20 cellular contexts compared by ENCODE assay signal in the genomic region with DNA sequence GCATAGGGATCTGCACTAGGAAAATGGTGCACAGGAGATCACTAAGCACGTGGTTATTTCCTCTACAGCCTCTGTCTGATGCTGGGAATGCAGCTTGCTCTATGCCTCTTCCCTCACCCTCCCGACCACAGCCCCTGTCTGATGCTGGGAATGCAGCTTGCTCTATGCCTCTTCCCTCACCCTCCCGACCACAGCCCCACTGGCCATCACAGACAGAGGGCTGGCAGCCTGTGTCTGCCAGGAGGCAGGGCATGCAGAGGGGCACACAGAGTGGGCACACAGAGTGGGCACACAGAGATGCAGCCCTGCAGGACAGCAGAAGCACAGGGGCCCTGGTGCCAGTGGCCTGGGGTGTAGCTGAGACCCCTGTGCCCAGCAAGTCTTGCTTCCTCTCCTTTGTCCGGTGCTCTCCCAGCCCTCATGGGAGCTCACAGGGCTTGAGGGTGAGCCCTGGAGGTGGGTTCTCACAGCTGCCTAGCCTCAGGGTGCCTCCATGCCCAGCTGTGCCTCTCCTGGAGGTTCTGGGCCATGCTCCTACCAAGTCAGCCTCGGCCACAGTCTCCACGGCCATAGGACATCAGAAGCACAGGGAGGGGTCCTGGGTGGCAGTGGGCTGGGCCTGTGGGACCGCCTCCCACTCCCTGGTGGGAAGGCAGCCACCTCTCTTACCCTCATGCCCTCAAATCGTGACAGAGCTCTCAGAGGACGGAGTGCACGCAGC.
"Had no signal": no experiment of that assay in that cellular context is flagged by ENCODE, and none has a peak within 500 bp of the region (broad histone marks: within the 10 kb centered on the region; RNA-seq: fewer than 3 reads in every experiment).

No MANE protein-coding gene starts in this region.

- H3K27ac Mint-ChIP-seq: activated B cell treated with CpG ODN at 0.5 μM for 24 hours; activated CD8-positive, alpha-beta T cell treated with anti-CD3 and anti-CD28 coated beads, Interleukin-2, amount 10 ng/mL, durations not matched to agents 7 days and 5 days; activated T-helper 17 cell treated with anti-CD3 and anti-CD28 coated beads, Interleukin-2, amount 50 U/mL, for 72 hours; mesothelial cell of epicardium; natural killer cell treated with Interleukin-12 subunit alpha and Interleukin-12 subunit beta and Interleukin-15 and Interleukin-18, amount 100 ng/mL, for 72 hours; T-helper 17 cell had no signal

- H3K27me3 ChIP-seq: heart right ventricle, neutrophil, pancreas, right lobe of liver, testis had no signal

- DNase-seq: activated B cell treated with CpG ODN at 0.5 μM for 24 hours; activated CD4-positive, alpha-beta T cell treated with anti-CD3 and anti-CD28 coated beads for 48 hours; activated CD8-positive, alpha-beta T cell treated with anti-CD3 and anti-CD28 coated beads, Interleukin-2, amount 10 ng/mL, durations not matched to agents 7 days and 5 days; activated naive CD4-positive, alpha-beta T cell treated with Interleukin-2 at 50 U/mL for 16 hours; amygdala; cerebellar nuclear complex; foreskin fibroblast; heart right ventricle; stimulated activated CD4-positive, alpha-beta T cell treated with anti-CD3 and anti-CD28 coated beads, Interleukin-2, amount 100 ng/mL, for 48 hours; stimulated activated naive CD4-positive, alpha-beta T cell; T-helper 17 cell; testis; trophoblast cell had no signal

- H3K9me3 ChIP-seq: heart right ventricle, neutrophil, pancreas, right lobe of liver, testis had no signal

- H3K4me3 Mint-ChIP-seq: activated B cell treated with CpG ODN at 0.5 μM for 24 hours; activated CD8-positive, alpha-beta T cell treated with anti-CD3 and anti-CD28 coated beads, Interleukin-2, amount 10 ng/mL, durations not matched to agents 7 days and 5 days; activated T-helper 17 cell treated with anti-CD3 and anti-CD28 coated beads, Interleukin-2, amount 50 U/mL, for 72 hours; mesothelial cell of epicardium; natural killer cell treated with Interleukin-12 subunit alpha and Interleukin-12 subunit beta and Interleukin-15 and Interleukin-18, amount 100 ng/mL, for 72 hours; T-helper 17 cell had no signal

- H3K27ac ChIP-seq: neutrophil, pancreas, right lobe of liver, testis had no signal

- H3K4me2 ChIP-seq: smooth muscle cell had no signal

- H3K4me1 Mint-ChIP-seq: activated B cell treated with CpG ODN at 0.5 μM for 24 hours; activated T-helper 17 cell treated with anti-CD3 and anti-CD28 coated beads, Interleukin-2, amount 50 U/mL, for 72 hours; mesothelial cell of epicardium; T-helper 17 cell had no signal

- H3K4me3 ChIP-seq: heart right ventricle, pancreas, right lobe of liver, smooth muscle cell, testis had no signal

- H3K36me3 ChIP-seq: neutrophil, pancreas, right lobe of liver had no signal

- H3K4me1 ChIP-seq: pancreas, right lobe of liver, testis had no signal

- H3K36me3 Mint-ChIP-seq: mesothelial cell of epicardium; natural killer cell treated with Interleukin-12 subunit alpha and Interleukin-12 subunit beta and Interleukin-15 and Interleukin-18, amount 100 ng/mL, for 72 hours had no signal

- ATAC-seq: activated CD8-positive, alpha-beta T cell treated with anti-CD3 and anti-CD28 coated beads, Interleukin-2, amount 10 ng/mL, durations not matched to agents 7 days and 5 days; activated T-helper 17 cell treated with anti-CD3 and anti-CD28 coated beads, Interleukin-2, amount 50 U/mL, for 72 hours; natural killer cell treated with Interleukin-12 subunit alpha and Interleukin-12 subunit beta and Interleukin-15 and Interleukin-18, amount 100 ng/mL, for 72 hours; pancreas; right lobe of liver; T-helper 17 cell had no signal

- H3K9me3 Mint-ChIP-seq: activated B cell treated with CpG ODN at 0.5 μM for 24 hours; activated T-helper 17 cell treated with anti-CD3 and anti-CD28 coated beads, Interleukin-2, amount 50 U/mL, for 72 hours; mesothelial cell of epicardium; natural killer cell treated with Interleukin-12 subunit alpha and Interleukin-12 subunit beta and Interleukin-15 and Interleukin-18, amount 100 ng/mL, for 72 hours had no signal
